In the genomic region with DNA sequence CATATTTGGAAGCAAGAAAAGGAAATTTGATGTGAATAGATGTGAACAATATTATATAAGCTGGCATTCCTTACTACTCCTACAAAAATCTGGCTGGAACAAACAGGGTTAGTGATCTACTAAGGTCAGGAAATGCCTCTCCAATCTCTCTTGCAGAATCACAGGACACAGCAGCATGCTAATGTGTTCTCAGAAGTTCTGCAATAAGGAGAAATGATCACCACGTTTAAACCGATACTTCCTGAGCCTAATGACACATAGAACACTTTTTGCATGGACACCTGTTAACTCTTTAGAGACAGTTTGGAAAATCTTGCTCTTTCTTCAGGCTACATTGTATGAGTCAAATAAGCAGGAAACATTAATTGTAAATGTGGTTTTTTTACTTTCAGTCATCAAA, we compare ENCODE assay signal across 14 cellular contexts.
DNase-seq lines count a peak whose midpoint lies in the region; ATAC-seq and TF ChIP-seq lines count a peak whose summit lies in the region.
"Had no signal": no experiment of that assay in that cellular context is flagged by ENCODE, and none has a peak within 500 bp of the region (broad histone marks: within the 10 kb centered on the region; RNA-seq: fewer than 3 reads in every experiment).

No MANE protein-coding gene starts in this region.

- H3K27me3 Mint-ChIP-seq in activated naive CD8-positive, alpha-beta T cell treated with anti-CD3 and anti-CD28 coated beads for 36 hours = peaks cover 4% of the 10 kb centered on the region

- ATAC-seq in heart right ventricle = peak in 1 of 8 donors; percentile 52
- ATAC-seq in left cardiac atrium = no peak
- ATAC-seq in left lobe of liver = peak; percentile 58
- no peak for ATAC-seq in GM21528 (IDR thresholded peaks at IDR 0.05; ENCODE audit: low FRiP score, unreplicated experiment)

- H3K36me3 ChIP-seq in heart right ventricle = peaks cover 0 to 26% (median 0%) of the 10 kb centered on the region in 9 donors
- H3K36me3 ChIP-seq: brain microvascular endothelial cell, vagina had no signal

- no peaks in the 10 kb centered on the region for H3K36me3 Mint-ChIP-seq in activated naive CD8-positive, alpha-beta T cell treated with anti-CD3 and anti-CD28 coated beads for 36 hours

- H3K27me3 ChIP-seq in heart right ventricle = no peaks in the 10 kb centered on the region
- H3K27me3 ChIP-seq: brain microvascular endothelial cell, vagina had no signal

- no peak for TF ChIP-seq CTCF in heart right ventricle (IDR thresholded peaks at IDR 0.05)

- intact Hi-C loops in heart right ventricle (cut with DNase I) (loop anchor here in 1 of 10 donors (5.0 kb wide), 1 partner anchor 36 kb away; no protein-coding TSS in a partner anchor), left cardiac atrium (cut with DNase I) (no loop called here)

- peak overlapping the region; percentile 81 for H3K27ac Mint-ChIP-seq in activated naive CD8-positive, alpha-beta T cell treated with anti-CD3 and anti-CD28 coated beads for 36 hours

- H3K4me1 Mint-ChIP-seq in activated naive CD8-positive, alpha-beta T cell treated with anti-CD3 and anti-CD28 coated beads for 36 hours = peaks cover 14% of the 10 kb centered on the region

- H3K4me1 ChIP-seq in heart right ventricle = peaks cover 3 to 18% (median 14%) of the 10 kb centered on the region in 9 donors

- no peak overlapping the region for H3K4me3 ChIP-seq in heart right ventricle
- H3K4me3 ChIP-seq: vagina had no signal

- peak overlapping the region in 6 of 10 donors; percentile 22 to 61 (median 50) for H3K27ac ChIP-seq in heart right ventricle
- H3K27ac ChIP-seq: brain microvascular endothelial cell, vagina had no signal

- WGBS in heart right ventricle, 2 donors = 5 to 6% methylated on average over 2 of the region's 2 CpGs

- DNase-seq in heart right ventricle = no peak
- no peak for DNase-seq in left cardiac atrium
- no peak for DNase-seq in activated naive CD8-positive, alpha-beta T cell treated with anti-CD3 and anti-CD28 coated beads for 36 hours
- DNase-seq in left lobe of liver (ENCODE audit: low spot score) = no peak
- DNase-seq in NCI-H345 (lab: John Stamatoyannopoulos, UW) = no peak
- DNase-seq in nucleus accumbens (lab: John Stamatoyannopoulos, UW) = no peak
- DNase-seq in midbrain (lab: John Stamatoyannopoulos, UW) = no peak
- DNase-seq: activated CD8-positive, alpha-beta memory T cell treated with anti-CD3 and anti-CD28 coated beads, Interleukin-2, amount 50 U/mL, for 48 hours; brain microvascular endothelial cell; erythroblast; HCEC 1CT; SHP77 had no signal

- H3K9me3 Mint-ChIP-seq in activated naive CD8-positive, alpha-beta T cell treated with anti-CD3 and anti-CD28 coated beads for 36 hours = no peaks in the 10 kb centered on the region

- no peaks in the 10 kb centered on the region for H3K9me3 ChIP-seq in heart right ventricle
- H3K9me3 ChIP-seq: vagina had no signal

- peak overlapping the region; percentile 12 for H3K4me3 Mint-ChIP-seq in activated naive CD8-positive, alpha-beta T cell treated with anti-CD3 and anti-CD28 coated beads for 36 hours
